ENCODE assay signal across 14 cellular contexts in the genomic region with DNA sequence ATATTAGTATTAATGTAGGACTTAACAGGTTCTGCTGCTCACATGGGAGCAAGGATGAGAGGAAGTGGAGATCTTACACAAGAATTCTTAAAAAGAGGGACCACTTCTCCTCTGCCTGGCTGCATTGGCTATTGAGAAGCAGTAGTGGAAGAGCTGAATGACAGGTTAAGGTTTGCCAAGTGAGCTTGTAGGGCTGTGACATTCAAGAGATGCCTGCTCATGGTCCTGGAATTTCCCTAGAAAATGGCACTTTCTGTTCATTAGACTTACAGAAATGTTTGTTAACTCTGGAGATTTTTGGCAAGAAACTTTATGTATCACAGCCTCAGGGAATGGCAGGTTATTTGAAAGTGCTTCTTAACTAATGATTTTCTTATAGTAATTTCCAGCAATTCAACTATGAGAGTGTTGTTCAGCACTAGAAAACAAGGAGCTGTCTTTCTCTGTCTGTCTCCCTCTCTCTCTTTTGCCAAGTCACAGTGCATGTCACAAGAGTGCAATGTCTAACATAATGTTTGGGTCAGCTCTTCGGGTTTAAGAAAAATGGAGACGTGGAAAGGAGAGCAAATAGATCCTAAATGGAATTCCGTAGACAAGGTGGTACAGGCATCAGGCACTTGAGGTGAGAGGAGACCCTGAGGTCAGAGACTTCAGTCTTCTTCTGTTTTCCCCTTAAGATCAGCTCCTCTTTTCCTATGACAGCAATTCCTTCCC. TPM values are rescaled to one million over a fixed set of nuclear protein-coding genes. Genes with fewer than 3 reads are reported as not detected.
A peak's percentile ranks its signal among the peaks of the same experiment; 100 is the strongest.
DNase-seq lines count a peak whose midpoint lies in the region; ATAC-seq, FAIRE-seq and TF ChIP-seq lines count a peak whose summit lies in the region.
"Had no signal": no experiment of that assay in that cellular context is flagged by ENCODE, and none has a peak within 500 bp of the region (broad histone marks: within the 10 kb centered on the region; RNA-seq: fewer than 3 reads in every experiment).

No MANE protein-coding gene starts in this region.

- 40 to 66% methylated on average over 3 of the region's 3 CpGs for WGBS in gastroesophageal sphincter (ENCODE audit: low coverage in 1 of 2), 2 donors

- no peak for TF ChIP-seq POLR2A in gastroesophageal sphincter (IDR thresholded peaks at IDR 0.05)

- H3K4me1 ChIP-seq in astrocyte (ENCODE audit: insufficient read depth, low read length) (no peaks in the 10 kb centered on the region), gastroesophageal sphincter (peaks cover 0 to 24% (median 10%) of the 10 kb centered on the region in 3 donors), stomach smooth muscle (ENCODE audit: control insufficient read depth, insufficient read depth, low read length) (peaks cover 11% of the 10 kb centered on the region)
- H3K4me1 ChIP-seq: Peyer's patch had no signal

- ATAC-seq in gastroesophageal sphincter: no peak
- ATAC-seq: left colon had no signal

- no peaks in the 10 kb centered on the region for H3K36me3 ChIP-seq in astrocyte (ENCODE audit: insufficient read depth, low read length)
- peaks cover 0 to 59% of the 10 kb centered on the region in 2 donors for H3K36me3 ChIP-seq in gastroesophageal sphincter
- H3K36me3 ChIP-seq in stomach smooth muscle (ENCODE audit: control insufficient read depth in 2 of 2, insufficient read depth in 2 of 2, low read length in 2 of 2): peaks cover 8 to 19% of the 10 kb centered on the region in 2 donors

- no peak overlapping the region for H3K27ac Mint-ChIP-seq in astrocyte (ENCODE audit: unreplicated experiment)

- H3K4me3 ChIP-seq in astrocyte (ENCODE audit: insufficient read depth, low read depth, low read length) (no peak overlapping the region), gastroesophageal sphincter (no peak overlapping the region), stomach smooth muscle (ENCODE audit: low read length in 2 of 2) (no peak overlapping the region)
- H3K4me3 ChIP-seq: Peyer's patch had no signal

- peaks cover 3% of the 10 kb centered on the region for H3K36me3 Mint-ChIP-seq in astrocyte (ENCODE audit: low read depth, unreplicated experiment)

- DNase-seq in HCEC 1CT (peak; percentile 1), astrocyte (ENCODE audit: low read depth) (peak; percentile 59), DMS 273 treated with DMSO at 0.1 percent for 48 hours (lab: John Stamatoyannopoulos, UW) (no peak), D721Med (ENCODE audit: insufficient read length, low spot score) (no peak), T-helper 9 cell (no peak)
- DNase-seq: activated CD8-positive, alpha-beta memory T cell treated with anti-CD3 and anti-CD28 coated beads, Interleukin-2, amount 50 U/mL, for 48 hours; DMS79 treated with DMSO at 0.1 percent for 48 hours; left colon; Peyer's patch; stimulated activated naive CD4-positive, alpha-beta T cell treated with Interleukin-2 at 50 U/mL for 16 hours had no signal

- H3K9me3 Mint-ChIP-seq in astrocyte (ENCODE audit: unreplicated experiment): no peaks in the 10 kb centered on the region

- H3K9me3 ChIP-seq in astrocyte (ENCODE audit: insufficient read depth, low read depth, low read length) (no peaks in the 10 kb centered on the region), gastroesophageal sphincter (no peaks in the 10 kb centered on the region), stomach smooth muscle (ENCODE audit: control insufficient read depth in 2 of 2, low read length in 2 of 2) (no peaks in the 10 kb centered on the region)
- H3K9me3 ChIP-seq: Peyer's patch had no signal

- peak; percentile 72 for FAIRE-seq in astrocyte (lab: Jason Lieb, UNC)
- FAIRE-seq in D721Med (lab: Jason Lieb, UNC): no peak
- FAIRE-seq: GM18507, TTC549 had no signal

- no peaks in the 10 kb centered on the region for H3K79me2 ChIP-seq in astrocyte (ENCODE audit: insufficient read depth, low read length)

- H2AFZ ChIP-seq in astrocyte (ENCODE audit: low read depth, low read length): peak overlapping the region; percentile 59

- no peak for TF ChIP-seq EP300 in gastroesophageal sphincter (IDR thresholded peaks at IDR 0.05)

- H3K27me3 ChIP-seq in astrocyte (ENCODE audit: insufficient read depth, low read length) (no peaks in the 10 kb centered on the region), gastroesophageal sphincter (no peaks in the 10 kb centered on the region), stomach smooth muscle (ENCODE audit: control insufficient read depth in 1 of 2, insufficient read depth in 2 of 2, low read length in 2 of 2) (no peaks in the 10 kb centered on the region)
- H3K27me3 ChIP-seq: Peyer's patch had no signal

- no peak for TF ChIP-seq CTCF in astrocyte (IDR thresholded peaks at IDR 0.05; ENCODE audit: insufficient read depth, low read depth, low read length)
- no peak for TF ChIP-seq CTCF in gastroesophageal sphincter (IDR thresholded peaks at IDR 0.05)
- no peak for TF ChIP-seq CTCF in D721Med (IDR thresholded peaks at IDR 0.05; ENCODE audit: insufficient read depth, missing control alignments)

- H3K27ac ChIP-seq in astrocyte (ENCODE audit: low read depth, low read length) (peak overlapping the region; percentile 4), gastroesophageal sphincter (peak overlapping the region in 3 of 4 donors; percentile 14 to 62 (median 60)), stomach smooth muscle (ENCODE audit: low read length) (peak overlapping the region; percentile 12)
- H3K27ac ChIP-seq: Peyer's patch had no signal

- peak overlapping the region; percentile 47 for H3K4me2 ChIP-seq in astrocyte (ENCODE audit: low read length)

- no peaks in the 10 kb centered on the region for H4K20me1 ChIP-seq in astrocyte (ENCODE audit: insufficient read depth, low read length)

- no peaks in the 10 kb centered on the region for H3K27me3 Mint-ChIP-seq in astrocyte (ENCODE audit: low read depth, unreplicated experiment)

- peaks cover 9% of the 10 kb centered on the region for H3K4me1 Mint-ChIP-seq in astrocyte (ENCODE audit: low read depth, unreplicated experiment)

- no peak overlapping the region for H3K4me3 Mint-ChIP-seq in astrocyte (ENCODE audit: unreplicated experiment)

- H3K9ac ChIP-seq in astrocyte (ENCODE audit: low read length) (peak overlapping the region; percentile 29), stomach smooth muscle (ENCODE audit: low read length in 2 of 2) (no peak overlapping the region)

RNA-seq across cellular contexts. Expression of a gene that starts 8.3 kb away (rescaled TPM):
- total RNA-seq in astrocyte (3.9 and 4.7 TPM in 2 replicates), gastroesophageal sphincter (10 to 100 TPM in 2 of 4 donors, 1 to 10 TPM in 2; 4.0 to 13.6 (median 10.3) TPM)

Comparison
In these comparisons a context has a peak if more than half of its experiments do, and no peak if none do; other contexts are left out.
1. DNase-seq: peak in HCEC 1CT (single experiment) and astrocyte (single experiment); none in DMS 273 treated with DMSO at 0.1 percent for 48 hours (single experiment), D721Med (single experiment) and T-helper 9 cell (single experiment).
2. H3K27ac ChIP-seq: peak in every context shown above with its lines; median percentile 60 in gastroesophageal sphincter; 12 in stomach smooth muscle; 4 in astrocyte.